ENCODE assay signal across 10 cellular contexts in the genomic region with DNA sequence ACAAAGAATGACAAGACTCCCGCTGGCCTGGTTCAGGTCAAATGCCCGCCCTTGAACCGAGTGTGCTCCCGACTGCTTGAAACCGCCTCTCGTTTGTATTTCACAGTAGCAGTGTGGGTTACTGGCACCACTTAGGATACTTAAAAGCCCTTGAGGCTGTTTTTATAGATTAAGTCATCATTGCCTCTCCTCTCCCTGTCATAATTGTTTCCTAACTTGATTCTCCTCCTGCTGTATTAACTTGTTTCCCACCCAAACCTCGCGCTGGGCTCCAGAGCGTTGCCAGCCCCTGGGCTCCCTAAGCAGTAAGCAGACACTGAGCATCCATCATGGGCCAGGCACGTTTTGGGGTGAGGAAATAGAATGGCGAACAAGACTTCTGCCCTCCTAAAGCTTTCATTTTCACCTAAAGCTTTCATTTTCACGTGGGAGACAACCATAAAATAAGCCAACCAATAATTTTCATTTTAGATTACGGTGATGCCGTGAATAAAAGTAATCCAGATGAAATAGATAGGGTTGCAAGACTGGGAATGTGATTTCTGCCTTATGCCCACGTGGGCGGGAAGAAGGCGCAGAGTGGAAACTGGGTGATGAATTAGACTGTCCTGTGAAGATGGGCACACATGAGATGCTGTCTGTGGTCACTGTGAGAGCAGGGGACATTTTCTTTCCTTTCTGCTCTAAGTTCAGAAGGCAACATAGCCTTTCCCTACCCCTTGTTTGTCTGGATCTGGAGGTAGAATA.
A peak's percentile ranks its signal among the peaks of the same experiment; 100 is the strongest.
DNase-seq lines count a peak whose midpoint lies in the region; ATAC-seq and TF ChIP-seq lines count a peak whose summit lies in the region.
"Had no signal": no experiment of that assay in that cellular context is flagged by ENCODE, and none has a peak within 500 bp of the region (broad histone marks: within the 10 kb centered on the region; RNA-seq: fewer than 3 reads in every experiment).

No MANE protein-coding gene starts in this region.

- H3K27me3 Mint-ChIP-seq in stimulated activated naive CD8-positive, alpha-beta T cell treated with anti-CD3 and anti-CD28 coated beads, Interleukin-15, Interleukin-2, amounts not matched to agents 100 ng/mL and 50 ng/mL, for 24 hours = no peaks in the 10 kb centered on the region
- no peaks in the 10 kb centered on the region for H3K27me3 Mint-ChIP-seq in T-helper 2 cell treated with Interferon-gamma antibody and Interleukin-4, amounts not matched to agents 5 μg/mL and 100 μg/mL, for 36 hours (ENCODE audit: low read depth)

- peaks cover 68% of the 10 kb centered on the region for H3K4me1 Mint-ChIP-seq in stimulated activated naive CD8-positive, alpha-beta T cell treated with anti-CD3 and anti-CD28 coated beads, Interleukin-15, Interleukin-2, amounts not matched to agents 100 ng/mL and 50 ng/mL, for 24 hours (ENCODE audit: low read depth)
- H3K4me1 Mint-ChIP-seq in T-helper 2 cell treated with Interferon-gamma antibody and Interleukin-4, amounts not matched to agents 5 μg/mL and 100 μg/mL, for 36 hours (ENCODE audit: low read depth) = peaks cover 30% of the 10 kb centered on the region

- H3K9me3 Mint-ChIP-seq in stimulated activated naive CD8-positive, alpha-beta T cell treated with anti-CD3 and anti-CD28 coated beads, Interleukin-15, Interleukin-2, amounts not matched to agents 100 ng/mL and 50 ng/mL, for 24 hours = no peaks in the 10 kb centered on the region
- no peaks in the 10 kb centered on the region for H3K9me3 Mint-ChIP-seq in T-helper 2 cell treated with Interferon-gamma antibody and Interleukin-4, amounts not matched to agents 5 μg/mL and 100 μg/mL, for 36 hours

- no peak for DNase-seq in stimulated activated naive CD8-positive, alpha-beta T cell treated with anti-CD3 and anti-CD28 coated beads, Interleukin-15, Interleukin-2, amounts not matched to agents 100 U/mL and 50 U/mL, for 24 hours
- no peak for DNase-seq in T-helper 2 cell treated with Interferon-gamma antibody and Interleukin-4, amounts not matched to agents 5 μg/mL and 100 μg/mL, for 36 hours (ENCODE audit: low spot score)
- DNase-seq in left cardiac atrium (no peak), ureter (ENCODE audit: low spot score) (peak; percentile 28), D341Med (ENCODE audit: low spot score) (no peak)
- DNase-seq: activated gamma-delta T cell treated with Interleukin-2 at 50 U/mL for 16 hours, foreskin fibroblast had no signal

- no peak for TF ChIP-seq POLR2A in GM18505 (IDR thresholded peaks at IDR 0.05; ENCODE audit: borderline replicate concordance, extremely low read depth, insufficient read depth, insufficient read length)

- intact Hi-C loops in left cardiac atrium (cut with DNase I) = no loop called here

- no peak for ATAC-seq in stimulated activated naive CD8-positive, alpha-beta T cell treated with anti-CD3 and anti-CD28 coated beads, Interleukin-15, Interleukin-2, amounts not matched to agents 100 U/mL and 50 U/mL, for 24 hours
- ATAC-seq in left cardiac atrium (peak; percentile 39 to 63), GM18505 (IDR thresholded peaks at IDR 0.05; ENCODE audit: unreplicated experiment) (no peak), GM21367 (IDR thresholded peaks at IDR 0.05; ENCODE audit: unreplicated experiment) (no peak)

- H3K4me3 Mint-ChIP-seq in stimulated activated naive CD8-positive, alpha-beta T cell treated with anti-CD3 and anti-CD28 coated beads, Interleukin-15, Interleukin-2, amounts not matched to agents 100 ng/mL and 50 ng/mL, for 24 hours = peak overlapping the region; percentile 31
- H3K4me3 Mint-ChIP-seq in T-helper 2 cell treated with Interferon-gamma antibody and Interleukin-4, amounts not matched to agents 5 μg/mL and 100 μg/mL, for 36 hours = no peak overlapping the region

- peaks cover 57% of the 10 kb centered on the region for H3K36me3 Mint-ChIP-seq in stimulated activated naive CD8-positive, alpha-beta T cell treated with anti-CD3 and anti-CD28 coated beads, Interleukin-15, Interleukin-2, amounts not matched to agents 100 ng/mL and 50 ng/mL, for 24 hours (ENCODE audit: low read depth)
- peaks cover 43% of the 10 kb centered on the region for H3K36me3 Mint-ChIP-seq in T-helper 2 cell treated with Interferon-gamma antibody and Interleukin-4, amounts not matched to agents 5 μg/mL and 100 μg/mL, for 36 hours (ENCODE audit: low read depth)

- peak overlapping the region; percentile 92 for H3K27ac Mint-ChIP-seq in stimulated activated naive CD8-positive, alpha-beta T cell treated with anti-CD3 and anti-CD28 coated beads, Interleukin-15, Interleukin-2, amounts not matched to agents 100 ng/mL and 50 ng/mL, for 24 hours
- peak overlapping the region; percentile 85 for H3K27ac Mint-ChIP-seq in T-helper 2 cell treated with Interferon-gamma antibody and Interleukin-4, amounts not matched to agents 5 μg/mL and 100 μg/mL, for 36 hours

Comparison
In these comparisons a context has a peak if more than half of its experiments do, and no peak if none do; other contexts are left out.
1. ATAC-seq: peak in left cardiac atrium (2 of 2); none in stimulated activated naive CD8-positive, alpha-beta T cell treated with anti-CD3 and anti-CD28 coated beads, Interleukin-15, Interleukin-2, amounts not matched to agents 100 U/mL and 50 U/mL, for 24 hours (single experiment), GM18505 (single experiment) and GM21367 (single experiment).